Comparison of ENCODE assay signal across 8 cellular contexts in the genomic region with DNA sequence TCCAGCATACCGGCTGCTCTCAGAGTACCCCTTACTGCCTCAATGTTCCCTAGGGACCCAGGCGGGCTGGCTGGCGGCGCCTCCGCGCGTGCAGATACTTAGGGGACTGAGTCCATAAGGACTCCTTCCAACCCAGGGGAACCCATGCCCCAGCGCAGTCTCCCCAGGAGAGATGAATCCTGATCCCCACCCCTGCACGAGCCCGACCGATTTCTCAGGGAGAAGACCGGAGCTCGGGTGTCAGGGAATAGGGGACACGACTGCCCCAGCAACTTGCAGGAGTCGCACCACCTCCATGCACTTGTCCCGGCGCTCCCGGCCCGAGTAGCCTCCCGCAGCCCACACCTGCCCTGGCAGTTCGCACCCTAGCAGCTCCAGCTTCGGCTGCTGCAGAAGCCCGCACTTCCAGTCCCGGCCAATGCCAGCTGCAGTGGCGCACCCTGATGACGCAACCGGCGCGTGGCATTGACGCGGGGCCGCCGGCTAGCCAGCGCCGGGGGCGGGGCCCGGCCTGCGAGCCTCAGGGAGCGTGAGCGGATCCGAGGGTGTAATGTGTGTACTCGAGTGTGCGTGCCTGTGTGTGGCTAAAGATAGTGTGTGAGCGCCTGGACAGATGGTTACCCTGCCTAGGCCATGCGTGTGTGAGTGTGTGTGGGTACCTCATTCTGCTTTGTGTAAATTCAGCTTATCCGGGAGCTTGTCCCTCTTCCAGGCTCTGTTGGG. TPM values are rescaled to one million over a fixed set of nuclear protein-coding genes. Genes with fewer than 3 reads are reported as not detected.
DNase-seq lines count a peak whose midpoint lies in the region; ATAC-seq, FAIRE-seq and TF ChIP-seq lines count a peak whose summit lies in the region.

A gene with protein sequence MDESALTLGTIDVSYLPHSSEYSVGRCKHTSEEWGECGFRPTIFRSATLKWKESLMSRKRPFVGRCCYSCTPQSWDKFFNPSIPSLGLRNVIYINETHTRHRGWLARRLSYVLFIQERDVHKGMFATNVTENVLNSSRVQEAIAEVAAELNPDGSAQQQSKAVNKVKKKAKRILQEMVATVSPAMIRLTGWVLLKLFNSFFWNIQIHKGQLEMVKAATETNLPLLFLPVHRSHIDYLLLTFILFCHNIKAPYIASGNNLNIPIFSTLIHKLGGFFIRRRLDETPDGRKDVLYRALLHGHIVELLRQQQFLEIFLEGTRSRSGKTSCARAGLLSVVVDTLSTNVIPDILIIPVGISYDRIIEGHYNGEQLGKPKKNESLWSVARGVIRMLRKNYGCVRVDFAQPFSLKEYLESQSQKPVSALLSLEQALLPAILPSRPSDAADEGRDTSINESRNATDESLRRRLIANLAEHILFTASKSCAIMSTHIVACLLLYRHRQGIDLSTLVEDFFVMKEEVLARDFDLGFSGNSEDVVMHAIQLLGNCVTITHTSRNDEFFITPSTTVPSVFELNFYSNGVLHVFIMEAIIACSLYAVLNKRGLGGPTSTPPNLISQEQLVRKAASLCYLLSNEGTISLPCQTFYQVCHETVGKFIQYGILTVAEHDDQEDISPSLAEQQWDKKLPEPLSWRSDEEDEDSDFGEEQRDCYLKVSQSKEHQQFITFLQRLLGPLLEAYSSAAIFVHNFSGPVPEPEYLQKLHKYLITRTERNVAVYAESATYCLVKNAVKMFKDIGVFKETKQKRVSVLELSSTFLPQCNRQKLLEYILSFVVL (minus strand): TSS at position 437 of the 723 bp plus-strand sequence. CDS start 1,981 bp downstream, outside the sequence.

- CTCF ChIA-PET in HepG2 (lab: Yijun Ruan, JAX; ENCODE audit: low intra/inter-chr PET ratio, low total read pairs), result no interaction called here

- H3K27me3 ChIP-seq in HepG2 (ENCODE audit: control insufficient read depth in 1 of 2, insufficient read depth in 2 of 2, low read length in 2 of 2), result no peaks in the 10 kb centered on the region

- peaks cover 81% of the 10 kb centered on the region for H3K79me2 ChIP-seq in HepG2 (ENCODE audit: insufficient read depth, low read length)

- no peak for TF ChIP-seq CTCF in HepG2 (CRISPR knock-in tag; IDR thresholded peaks at IDR 0.05)

- no peak within 1 kb of the TSS for H3K9ac ChIP-seq in HepG2 (ENCODE audit: insufficient read depth, low read depth, low read length)

- H2AFZ ChIP-seq in HepG2 (ENCODE audit: low read length), result no peak within 1 kb of the TSS

- peak; percentile 86 for ATAC-seq in GM19043 (IDR thresholded peaks at IDR 0.05; ENCODE audit: low read depth, unreplicated experiment)
- peak; percentile 93 for ATAC-seq in HG03354 (IDR thresholded peaks at IDR 0.05; ENCODE audit: poor library complexity, severe bottlenecking, unreplicated experiment)
- ATAC-seq in HepG2, result peak; percentile 62

- H3K4me2 ChIP-seq in HepG2 (ENCODE audit: low read depth, low read length), result no peak within 1 kb of the TSS

- H4K20me1 ChIP-seq in HepG2 (ENCODE audit: insufficient read depth, low read length), result no peaks in the 10 kb centered on the region

- H3K36me3 ChIP-seq in HepG2 (replicated peaks in 1 of 2; ENCODE audit: control insufficient read depth in 1 of 2, insufficient read depth in 2 of 2, low read length in 2 of 2), result peaks cover 13 to 82% of the 10 kb centered on the region in 2 experiments

- no peak for TF ChIP-seq RAD21 in HepG2 (CRISPR knock-in tag; IDR thresholded peaks at IDR 0.05)

- no peak for TF ChIP-seq POLR2A in HepG2 (IDR thresholded peaks at IDR 0.05; ENCODE audit: insufficient read depth in 1 of 2, low read depth in 2 of 2, low read length in 2 of 2)

- in situ Hi-C loops in HepG2 (cut with HindIII; ENCODE audit: extremely low pct_ligation_motif_present, low pct_unique_long_range_greater_than_20kb), result no loop called here

- FAIRE-seq in HepG2 (lab: Jason Lieb, UNC), result no peak

- 98% methylated on average over 43 of the region's 46 CpGs for WGBS in HepG2 (ENCODE audit: low lambda C conversion rate)

- H3K4me1 ChIP-seq in HepG2 (ENCODE audit: insufficient read depth, low read length), result peaks cover 50% of the 10 kb centered on the region

- DNase-seq in Ammon's horn (ENCODE audit: low spot score), result peak; percentile 93
- DNase-seq in NCI-H524 treated with DMSO at 0.1 percent for 48 hours (lab: John Stamatoyannopoulos, UW), result peak; percentile 1
- DNase-seq in activated CD4-positive, alpha-beta T cell treated with anti-CD3 and anti-CD28 coated beads, Interleukin-2, amount 50 U/mL, for 1 hour, result peak; percentile 99
- peak; percentile 82 for DNase-seq in dedifferentiated amniotic fluid mesenchymal stem cell (ENCODE audit: extremely low spot score)
- no peak for DNase-seq in HepG2 (ENCODE audit: low spot score)
- DNase-seq in stimulated activated CD4-positive, alpha-beta T cell treated with anti-CD3 and anti-CD28 coated beads, Interleukin-2, amount 100 ng/mL, for 48 hours, result peak; percentile 100

- H3K9me3 ChIP-seq in HepG2 (ENCODE audit: low read length), result peaks cover 17% of the 10 kb centered on the region

- H3K4me3 ChIP-seq in HepG2 (replicated peaks in 1 of 3; ENCODE audit: insufficient read depth in 1 of 3, low read depth in 2 of 3, low read length in 3 of 3), result no peak within 1 kb of the TSS

- TF ChIP-seq EP300 in HepG2 (IDR thresholded peaks at IDR 0.05; ENCODE audit: low read depth in 2 of 2, low read length in 2 of 2) (no peak), HepG2 (CRISPR knock-in tag; IDR thresholded peaks at IDR 0.05; ENCODE audit: borderline replicate concordance) (no peak)

- POLR2A ChIA-PET in HepG2 (lab: Yijun Ruan, JAX), result no interaction called here

- no TSS peak for BruUV-seq in HepG2 (replicated peaks; lab: Mats Ljungman, UMichigan)

- intact Hi-C loops in HepG2 (cut with micrococcal nuclease; ENCODE audit: unreplicated experiment), result no loop called here

- H3K27ac ChIP-seq in HepG2 (ENCODE audit: extremely low read length, insufficient read depth, low read length), result peak within 1 kb of the TSS; percentile 14

TF ChIP-seq in HepG2, 621 proteins besides CTCF, POLR2A, EP300 and RAD21 (continues in another document):
- TF ChIP-seq AGO2 (optimal IDR thresholded peaks at IDR 0.05; ENCODE audit: low read depth, low read length) (peak; percentile 94), CEBPB (IDR thresholded peaks at IDR 0.05; ENCODE audit: borderline replicate concordance, low read depth, low read length) (peak; percentile 31; the same call in 1 of the 2 replicates), ZNF605 (CRISPR knock-in tag; IDR thresholded peaks at IDR 0.05) (no peak), REPIN1 (CRISPR knock-in tag; IDR thresholded peaks at IDR 0.05; ENCODE audit: borderline replicate concordance, low read depth) (0 out of 2 replicates have a peak, but pooled peaks have one; percentile 19), HNRNPK (IDR thresholded peaks at IDR 0.05; ENCODE audit: low read depth, low read length, poor library complexity, severe bottlenecking) (no peak), TAF15 (IDR thresholded peaks at IDR 0.05; ENCODE audit: low read depth, low read length, poor library complexity, severe bottlenecking) (peak; percentile 47), ZNF431 (CRISPR knock-in tag; IDR thresholded peaks at IDR 0.05; ENCODE audit: borderline replicate concordance, low read depth) (no peak)
- TF ChIP-seq, protein P1, sequence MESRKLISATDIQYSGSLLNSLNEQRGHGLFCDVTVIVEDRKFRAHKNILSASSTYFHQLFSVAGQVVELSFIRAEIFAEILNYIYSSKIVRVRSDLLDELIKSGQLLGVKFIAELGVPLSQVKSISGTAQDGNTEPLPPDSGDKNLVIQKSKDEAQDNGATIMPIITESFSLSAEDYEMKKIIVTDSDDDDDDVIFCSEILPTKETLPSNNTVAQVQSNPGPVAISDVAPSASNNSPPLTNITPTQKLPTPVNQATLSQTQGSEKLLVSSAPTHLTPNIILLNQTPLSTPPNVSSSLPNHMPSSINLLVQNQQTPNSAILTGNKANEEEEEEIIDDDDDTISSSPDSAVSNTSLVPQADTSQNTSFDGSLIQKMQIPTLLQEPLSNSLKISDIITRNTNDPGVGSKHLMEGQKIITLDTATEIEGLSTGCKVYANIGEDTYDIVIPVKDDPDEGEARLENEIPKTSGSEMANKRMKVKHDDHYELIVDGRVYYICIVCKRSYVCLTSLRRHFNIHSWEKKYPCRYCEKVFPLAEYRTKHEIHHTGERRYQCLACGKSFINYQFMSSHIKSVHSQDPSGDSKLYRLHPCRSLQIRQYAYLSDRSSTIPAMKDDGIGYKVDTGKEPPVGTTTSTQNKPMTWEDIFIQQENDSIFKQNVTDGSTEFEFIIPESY (CRISPR knock-in tag; IDR thresholded peaks at IDR 0.05), result peak; percentile 31; the same call in 1 of the 2 replicates

RNA-seq across cellular contexts. Expression of the gene that starts here (rescaled TPM):
- 130 and 140 TPM in 2 replicates for total RNA-seq in HepG2 (2016; rRNA removed; fragmentation: Illumina TruSeq; extraction: Trizol)
- 19.1 and 21.3 TPM in 2 replicates for total RNA-seq in HepG2 (2016; cell fraction: cytosol; rRNA removed; fragmentation: Illumina TruSeq; extraction: Trizol; ENCODE audit: low read depth)
- 132 and 135 TPM in 2 replicates for total RNA-seq in HepG2 (2016; cell fraction: insoluble cytoplasmic fraction; rRNA removed; fragmentation: Illumina TruSeq; extraction: Trizol)
- 47.4 and 55.1 TPM in 2 replicates for total RNA-seq in HepG2 (2016; cell fraction: membrane; rRNA removed; fragmentation: Illumina TruSeq; extraction: Trizol)
- total RNA-seq in HepG2 (2016; cell fraction: nucleus; rRNA removed; fragmentation: Illumina TruSeq; extraction: Trizol), result 251 and 257 TPM in 2 replicates
- 36.8 and 43.0 TPM in 2 replicates for polyA plus RNA-seq in HepG2 (2011; rRNA removed)
- polyA plus RNA-seq in HepG2 (2011; cell fraction: cytosol; rRNA removed), result 14.4 and 28.4 TPM in 2 replicates
- polyA plus RNA-seq in HepG2 (2011; cell fraction: nucleus; rRNA removed), result 39.1 and 57.9 TPM in 2 replicates
- polyA plus RNA-seq in HepG2 (2012), result 53.4 and 86.4 TPM in 2 replicates
- 5.1 and 5.7 TPM in 2 replicates for polyA plus RNA-seq in HepG2 (2016; cell fraction: cytosol; fragmentation: Illumina TruSeq; extraction: Trizol; ENCODE audit: low read depth)
- polyA plus RNA-seq in HepG2 (2016; cell fraction: insoluble cytoplasmic fraction; fragmentation: Illumina TruSeq; extraction: Trizol; ENCODE audit: low read depth), result 57.8 and 65.3 TPM in 2 replicates
- polyA plus RNA-seq in HepG2 (2016; cell fraction: membrane; fragmentation: Illumina TruSeq; extraction: Trizol; ENCODE audit: low read depth), result 14.2 and 17.2 TPM in 2 replicates
- 165 and 177 TPM in 2 replicates for polyA plus RNA-seq in HepG2 (2016; cell fraction: nucleus; fragmentation: Illumina TruSeq; extraction: Trizol; ENCODE audit: insufficient read depth, low read depth)
- 18.6 and 65.9 TPM in 2 replicates for polyA minus RNA-seq in HepG2 (2011; rRNA and poly(A)+ RNA removed; ENCODE audit: low replicate concordance)
- 23.7 and 35.7 TPM in 2 replicates for polyA minus RNA-seq in HepG2 (2011; cell fraction: cytosol; rRNA and poly(A)+ RNA removed)
- 174 and 229 TPM in 2 replicates for polyA minus RNA-seq in HepG2 (2011; cell fraction: nucleus; rRNA and poly(A)+ RNA removed)
